ENCODE assay signal across 34 cellular contexts in genomic region chr22:23604939-23605712, GRCh38. TPM values are rescaled to one million over a fixed set of nuclear protein-coding genes. Genes with fewer than 3 reads are reported as not detected.
"Had no signal": no experiment of that assay in that cellular context is flagged by ENCODE, and none has a peak within 500 bp of the region (broad histone marks: within the 10 kb centered on the region; RNA-seq: fewer than 3 reads in every experiment).

No MANE protein-coding gene starts in this region.

- H3K27me3 ChIP-seq: adrenal gland, body of pancreas, gastrocnemius medialis had no signal

- H3K9me3 Mint-ChIP-seq: activated CD4-positive, alpha-beta memory T cell treated with anti-CD3 and anti-CD28 coated beads for 36 hours; activated CD4-positive, alpha-beta T cell treated with anti-CD3 and anti-CD28 coated beads, Interleukin-2, amount 10 ng/mL, durations not matched to agents 24 days and 14 days; activated naive CD4-positive, alpha-beta T cell treated with anti-CD3 and anti-CD28 coated beads for 36 hours; activated naive CD4-positive, alpha-beta T cell treated with anti-CD3 and anti-CD28 coated beads, Interleukin-2, amount 50 U/mL, for 24 hours; activated naive CD8-positive, alpha-beta T cell treated with anti-CD3 and anti-CD28 coated beads for 36 hours; activated naive CD8-positive, alpha-beta T cell treated with anti-CD3 and anti-CD28 coated beads, Interleukin-2, amount 50 U/mL, for 24 hours; activated T-helper 1 cell treated with anti-CD3 and anti-CD28 coated beads, Interleukin-12 subunit alpha, Interleukin-12 subunit beta, Interleukin-2, Interleukin-4 antibody, amounts not matched to agents 30 ng/mL and 10 ng/mL and 1 ng/mL, durations not matched to agents 14 hours and 24 hours and 36 hours; activated T-helper 2 cell treated with anti-CD3 and anti-CD28 coated beads, Interferon-gamma antibody, Interleukin-2, Interleukin-4, amounts not matched to agents 10 μg/mL and 5 μg/mL and 100 μg/mL, durations not matched to agents 14 hours and 24 hours and 36 hours; effector memory CD8-positive, alpha-beta T cell had no signal

- H3K4me1 Mint-ChIP-seq: activated CD4-positive, alpha-beta T cell treated with anti-CD3 and anti-CD28 coated beads for 36 hours; activated naive CD4-positive, alpha-beta T cell treated with anti-CD3 and anti-CD28 coated beads, Interleukin-2, amount 50 U/mL, for 24 hours; activated naive CD8-positive, alpha-beta T cell treated with anti-CD3 and anti-CD28 coated beads for 36 hours; activated naive CD8-positive, alpha-beta T cell treated with anti-CD3 and anti-CD28 coated beads, Interleukin-2, amount 50 U/mL, for 24 hours had no signal

- ATAC-seq: activated CD4-positive, alpha-beta T cell treated with anti-CD3 and anti-CD28 coated beads for 36 hours; activated CD8-positive, alpha-beta memory T cell treated with anti-CD3 and anti-CD28 coated beads, Interleukin-2, amount 10 ng/mL, durations not matched to agents 7 days and 5 days; activated CD8-positive, alpha-beta T cell treated with anti-CD3 and anti-CD28 coated beads, Interleukin-2, amount 10 ng/mL, durations not matched to agents 7 days and 5 days; activated naive CD8-positive, alpha-beta T cell treated with anti-CD3 and anti-CD28 coated beads, Interleukin-2, amount 50 U/mL, for 24 hours; body of pancreas; effector memory CD8-positive, alpha-beta T cell; foreskin keratinocyte; gastrocnemius medialis had no signal

- H3K9me3 ChIP-seq: adrenal gland, body of pancreas, esophagus muscularis mucosa, gastrocnemius medialis, heart left ventricle had no signal

- H3K27ac Mint-ChIP-seq: activated CD4-positive, alpha-beta memory T cell treated with anti-CD3 and anti-CD28 coated beads for 36 hours; activated CD4-positive, alpha-beta T cell treated with anti-CD3 and anti-CD28 coated beads for 36 hours; activated CD4-positive, alpha-beta T cell treated with anti-CD3 and anti-CD28 coated beads, Interleukin-2, amount 10 ng/mL, durations not matched to agents 24 days and 14 days; activated CD8-positive, alpha-beta memory T cell treated with anti-CD3 and anti-CD28 coated beads, Interleukin-2, amount 10 ng/mL, durations not matched to agents 7 days and 5 days; activated CD8-positive, alpha-beta T cell treated with anti-CD3 and anti-CD28 coated beads, Interleukin-2, amount 10 ng/mL, durations not matched to agents 7 days and 5 days; activated naive CD4-positive, alpha-beta T cell treated with anti-CD3 and anti-CD28 coated beads for 36 hours; activated naive CD4-positive, alpha-beta T cell treated with anti-CD3 and anti-CD28 coated beads, Interleukin-2, amount 50 U/mL, for 24 hours; activated naive CD8-positive, alpha-beta T cell treated with anti-CD3 and anti-CD28 coated beads for 36 hours; activated naive CD8-positive, alpha-beta T cell treated with anti-CD3 and anti-CD28 coated beads, Interleukin-2, amount 50 U/mL, for 24 hours; activated T-helper 1 cell treated with anti-CD3 and anti-CD28 coated beads, Interleukin-12 subunit alpha, Interleukin-12 subunit beta, Interleukin-2, Interleukin-4 antibody, amounts not matched to agents 30 ng/mL and 10 ng/mL and 1 ng/mL, durations not matched to agents 14 hours and 24 hours and 36 hours; activated T-helper 2 cell treated with anti-CD3 and anti-CD28 coated beads, Interferon-gamma antibody, Interleukin-2, Interleukin-4, amounts not matched to agents 10 μg/mL and 5 μg/mL and 100 μg/mL, durations not matched to agents 14 hours and 24 hours and 36 hours; effector memory CD8-positive, alpha-beta T cell had no signal

- H3K4me3 ChIP-seq: adrenal gland, body of pancreas, esophagus muscularis mucosa, gastrocnemius medialis, heart left ventricle had no signal

- H3K4me3 Mint-ChIP-seq: activated CD4-positive, alpha-beta memory T cell treated with anti-CD3 and anti-CD28 coated beads for 36 hours; activated CD4-positive, alpha-beta T cell treated with anti-CD3 and anti-CD28 coated beads for 36 hours; activated CD4-positive, alpha-beta T cell treated with anti-CD3 and anti-CD28 coated beads, Interleukin-2, amount 10 ng/mL, durations not matched to agents 24 days and 14 days; activated CD8-positive, alpha-beta memory T cell treated with anti-CD3 and anti-CD28 coated beads, Interleukin-2, amount 10 ng/mL, durations not matched to agents 7 days and 5 days; activated CD8-positive, alpha-beta T cell treated with anti-CD3 and anti-CD28 coated beads, Interleukin-2, amount 10 ng/mL, durations not matched to agents 7 days and 5 days; activated naive CD4-positive, alpha-beta T cell treated with anti-CD3 and anti-CD28 coated beads for 36 hours; activated naive CD4-positive, alpha-beta T cell treated with anti-CD3 and anti-CD28 coated beads, Interleukin-2, amount 50 U/mL, for 24 hours; activated naive CD8-positive, alpha-beta T cell treated with anti-CD3 and anti-CD28 coated beads for 36 hours; activated naive CD8-positive, alpha-beta T cell treated with anti-CD3 and anti-CD28 coated beads, Interleukin-2, amount 50 U/mL, for 24 hours; activated T-helper 1 cell treated with anti-CD3 and anti-CD28 coated beads, Interleukin-12 subunit alpha, Interleukin-12 subunit beta, Interleukin-2, Interleukin-4 antibody, amounts not matched to agents 30 ng/mL and 10 ng/mL and 1 ng/mL, durations not matched to agents 14 hours and 24 hours and 36 hours; effector memory CD8-positive, alpha-beta T cell had no signal

- H3K27ac ChIP-seq: adrenal gland, body of pancreas, esophagus muscularis mucosa, foreskin keratinocyte, gastrocnemius medialis, heart left ventricle had no signal

- H3K36me3 ChIP-seq: adrenal gland, esophagus muscularis mucosa, gastrocnemius medialis, heart left ventricle had no signal

- H3K36me3 Mint-ChIP-seq: activated CD4-positive, alpha-beta memory T cell treated with anti-CD3 and anti-CD28 coated beads for 36 hours; activated CD8-positive, alpha-beta memory T cell treated with anti-CD3 and anti-CD28 coated beads, Interleukin-2, amount 10 ng/mL, durations not matched to agents 7 days and 5 days; activated naive CD4-positive, alpha-beta T cell treated with anti-CD3 and anti-CD28 coated beads, Interleukin-2, amount 50 U/mL, for 24 hours; activated naive CD8-positive, alpha-beta T cell treated with anti-CD3 and anti-CD28 coated beads for 36 hours had no signal

- DNase-seq: activated CD4-positive, alpha-beta memory T cell treated with anti-CD3 and anti-CD28 coated beads for 36 hours; activated CD4-positive, alpha-beta T cell treated with anti-CD3 and anti-CD28 coated beads for 36 hours; activated CD4-positive, alpha-beta T cell treated with anti-CD3 and anti-CD28 coated beads, Interleukin-2, amount 10 ng/mL, durations not matched to agents 24 days and 14 days; activated CD4-positive, CD25-positive, alpha-beta regulatory T cell; activated CD4-positive, CD25-positive, alpha-beta regulatory T cell treated with anti-CD3 and anti-CD28 coated beads, Interleukin-2, amount 50 U/mL, for 72 hours; activated CD8-positive, alpha-beta memory T cell treated with anti-CD3 and anti-CD28 coated beads, Interleukin-2, amount 10 ng/mL, durations not matched to agents 7 days and 5 days; activated CD8-positive, alpha-beta memory T cell treated with anti-CD3 and anti-CD28 coated beads, Interleukin-2, amount 50 U/mL, for 4 hours; activated CD8-positive, alpha-beta T cell treated with anti-CD3 and anti-CD28 coated beads, Interleukin-2, amount 10 ng/mL, durations not matched to agents 7 days and 5 days; activated effector memory CD4-positive, alpha-beta T cell treated with anti-CD3 and anti-CD28 coated beads, Interleukin-2, amount 50 U/mL, for 16 hours; activated naive CD4-positive, alpha-beta T cell treated with anti-CD3 and anti-CD28 coated beads for 36 hours; activated naive CD8-positive, alpha-beta T cell treated with anti-CD3 and anti-CD28 coated beads for 36 hours; activated naive CD8-positive, alpha-beta T cell treated with anti-CD3 and anti-CD28 coated beads, Interleukin-2, amount 50 U/mL, for 24 hours; activated T-cell treated with anti-CD3 and anti-CD28 coated beads, Interleukin-2, amount 50 U/mL, for 1 hour; activated T-cell treated with anti-CD3 and anti-CD28 coated beads, Interleukin-2, amount 50 U/mL, for 48 hours; adrenal gland; amygdala; body of pancreas; caudate nucleus; cortex of kidney; dermis blood vessel endothelial cell; effector CD4-positive, alpha-beta T cell; effector memory CD8-positive, alpha-beta T cell; erythroblast; foreskin keratinocyte; gastrocnemius medialis; glutamatergic neuron; heart left ventricle had no signal

- H3K27me3 Mint-ChIP-seq: activated CD4-positive, alpha-beta memory T cell treated with anti-CD3 and anti-CD28 coated beads for 36 hours; activated CD4-positive, alpha-beta T cell treated with anti-CD3 and anti-CD28 coated beads for 36 hours; activated CD4-positive, alpha-beta T cell treated with anti-CD3 and anti-CD28 coated beads, Interleukin-2, amount 10 ng/mL, durations not matched to agents 24 days and 14 days; activated naive CD4-positive, alpha-beta T cell treated with anti-CD3 and anti-CD28 coated beads, Interleukin-2, amount 50 U/mL, for 24 hours; activated naive CD8-positive, alpha-beta T cell treated with anti-CD3 and anti-CD28 coated beads for 36 hours; activated naive CD8-positive, alpha-beta T cell treated with anti-CD3 and anti-CD28 coated beads, Interleukin-2, amount 50 U/mL, for 24 hours had no signal

- H3K4me1 ChIP-seq: adrenal gland, body of pancreas, esophagus muscularis mucosa, foreskin keratinocyte, gastrocnemius medialis, heart left ventricle had no signal

RNA-seq across cellular contexts. Expression of gene IGLL1, which starts 25.0 kb away (rescaled TPM):
- total RNA-seq: activated CD4-positive, alpha-beta memory T cell treated with anti-CD3 and anti-CD28 coated beads for 36 hours; activated CD4-positive, alpha-beta T cell treated with anti-CD3 and anti-CD28 coated beads for 36 hours; activated CD4-positive, alpha-beta T cell treated with anti-CD3 and anti-CD28 coated beads, Interleukin-2, amount 10 ng/mL, durations not matched to agents 24 days and 14 days; activated CD8-positive, alpha-beta memory T cell treated with anti-CD3 and anti-CD28 coated beads for 36 hours; activated CD8-positive, alpha-beta T cell treated with anti-CD3 and anti-CD28 coated beads, Interleukin-2, amount 10 ng/mL, durations not matched to agents 7 days and 5 days; activated naive CD4-positive, alpha-beta T cell treated with anti-CD3 and anti-CD28 coated beads for 36 hours; activated naive CD8-positive, alpha-beta T cell treated with anti-CD3 and anti-CD28 coated beads for 36 hours; activated T-helper 1 cell treated with anti-CD3 and anti-CD28 coated beads, Interleukin-12 subunit alpha, Interleukin-12 subunit beta, Interleukin-2, Interleukin-4 antibody, amounts not matched to agents 30 ng/mL and 10 ng/mL and 1 ng/mL, durations not matched to agents 14 hours and 24 hours and 36 hours; adrenal gland; aorta; body of pancreas; chondrocyte; dermis blood vessel endothelial cell; esophagus muscularis mucosa; foreskin keratinocyte; gastrocnemius medialis; heart left ventricle had no signal
- polyA plus RNA-seq: aorta, foreskin keratinocyte, heart left ventricle had no signal

RNA-seq across cellular contexts. Expression of gene DRICH1, which starts 27.0 kb away (rescaled TPM):
- total RNA-seq: activated naive CD8-positive, alpha-beta T cell treated with anti-CD3 and anti-CD28 coated beads for 36 hours; body of pancreas; chondrocyte; gastrocnemius medialis had no signal
